In the genomic region with DNA sequence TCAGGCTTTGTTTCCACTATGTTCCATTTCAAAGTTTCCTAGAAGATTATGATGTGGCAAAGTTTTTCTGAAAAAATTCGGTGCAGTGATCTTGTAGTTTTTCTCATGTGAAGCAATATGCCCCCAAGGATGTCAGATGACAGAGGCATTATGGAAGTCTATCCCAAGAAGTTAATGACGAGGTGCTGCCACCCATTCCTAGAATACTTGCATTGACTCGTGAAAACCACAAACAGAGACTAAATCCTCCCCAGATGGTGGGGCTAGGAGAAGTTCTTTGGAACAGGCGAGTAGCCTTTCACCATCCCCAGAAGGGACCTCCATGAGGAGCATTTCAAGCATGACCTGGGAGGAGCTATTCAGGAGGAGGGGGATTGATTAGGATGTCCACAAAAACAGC, we compare ENCODE assay signal across 14 cellular contexts. TPM values are rescaled to one million over a fixed set of nuclear protein-coding genes. Genes with fewer than 3 reads are reported as not detected.
A peak's percentile ranks its signal among the peaks of the same experiment; 100 is the strongest.
DNase-seq lines count a peak whose midpoint lies in the region; TF ChIP-seq lines count a peak whose summit lies in the region.
"Had no signal": no experiment of that assay in that cellular context is flagged by ENCODE, and none has a peak within 500 bp of the region (broad histone marks: within the 10 kb centered on the region; RNA-seq: fewer than 3 reads in every experiment).

No MANE protein-coding gene starts in this region.

- no TSS peak for BruUV-seq in OCI-LY7 (replicated peaks; lab: Mats Ljungman, UMichigan)

- no peak overlapping the region for H3K27ac ChIP-seq in OCI-LY7 (ENCODE audit: low read depth, low read length, poor library complexity, severe bottlenecking)
- H3K27ac ChIP-seq: HL-60 had no signal

- in situ Hi-C loops in GM13977 (cut with MboI; ENCODE audit: low pct_unique_long_range_greater_than_20kb, low sequenced_read_pairs, unreplicated experiment) = no loop called here

- TF ChIP-seq CTCF in GM13977 (IDR thresholded peaks at IDR 0.05; ENCODE audit: extremely low read depth, insufficient read depth, missing control alignments) (no peak), OCI-LY7 (conservative IDR thresholded peaks at IDR 0.05; ENCODE audit: low read length) (no peak)

- H3K4me2 ChIP-seq in OCI-LY7 (ENCODE audit: low read length) = no peak overlapping the region

- H4K20me1 ChIP-seq in OCI-LY7 (ENCODE audit: insufficient read depth, low read length) = no peaks in the 10 kb centered on the region

- no peaks in the 10 kb centered on the region for H3K79me2 ChIP-seq in OCI-LY7 (ENCODE audit: insufficient read depth, low read depth, low read length)

- no peaks in the 10 kb centered on the region for H3K36me3 ChIP-seq in OCI-LY7 (ENCODE audit: insufficient read depth, low read length)

- POLR2A ChIA-PET in OCI-LY7 (lab: Charles Lee) = interaction anchor here (1.4 kb wide), 1 partner anchor 9 kb away, joined by 4 read pairs; no protein-coding TSS in a partner anchor

- H3K9me2 ChIP-seq in OCI-LY7 (ENCODE audit: insufficient read depth, low read length) = no peaks in the 10 kb centered on the region

- CTCF ChIA-PET in OCI-LY7 (lab: Charles Lee; ENCODE audit: unreplicated experiment) = no interaction called here

- intact Hi-C loops in OCI-LY7 (cut with micrococcal nuclease; ENCODE audit: unreplicated experiment) = no loop called here

- DNase-seq in GM04503 (ENCODE audit: low read depth) (peak; percentile 9), amniotic stem cell (lab: John Stamatoyannopoulos, UW) (peak; percentile 52), fibroblast of the conjunctiva (ENCODE audit: low read depth) (peak; percentile 6), Kasumi-1 (lab: John Stamatoyannopoulos, UW) (no peak), GM13977 (ENCODE audit: low spot score) (no peak), T-helper 2 cell (no peak), OCI-LY7 (ENCODE audit: low spot score) (no peak)
- DNase-seq: C1 segment of cervical spinal cord, NCI-H1048, NCI-H2107, NCI-H446, Right ventricle myocardium superior had no signal

- H3K4me3 ChIP-seq in OCI-LY7 (ENCODE audit: low read depth, low read length, poor library complexity, severe bottlenecking) = no peak overlapping the region
- H3K4me3 ChIP-seq: GM12878 had no signal

- no peak overlapping the region for H2AFZ ChIP-seq in OCI-LY7 (ENCODE audit: low read length)

- peaks cover 18% of the 10 kb centered on the region for H3K9me3 ChIP-seq in OCI-LY7 (ENCODE audit: low read length)

- no peaks in the 10 kb centered on the region for H3K4me1 ChIP-seq in OCI-LY7 (ENCODE audit: insufficient read depth, low read length, poor library complexity, severe bottlenecking)

RNA-seq across cellular contexts. Expression of a gene that starts 40.2 kb away (rescaled TPM):
- total RNA-seq in OCI-LY7 (2014; rRNA removed; shearing (Covaris generic)) = 113 and 117 TPM in 2 replicates
- 57.6 and 58.8 TPM in 2 replicates for total RNA-seq in OCI-LY7 (2022)

Comparison
In these comparisons a context has a peak if more than half of its experiments do, and no peak if none do; other contexts are left out.
1. DNase-seq: peak in GM04503 (single experiment), amniotic stem cell (single experiment) and fibroblast of the conjunctiva (single experiment); none in Kasumi-1 (0 of 2), GM13977 (single experiment), T-helper 2 cell (0 of 5) and OCI-LY7 (single experiment).